Comparison of ENCODE assay signal across 33 cellular contexts in genomic region chr11:106425819-106426218, GRCh38.
"Had no signal": no experiment of that assay in that cellular context is flagged by ENCODE, and none has a peak within 500 bp of the region (broad histone marks: within the 10 kb centered on the region; RNA-seq: fewer than 3 reads in every experiment).

No MANE protein-coding gene starts in this region.

- ATAC-seq: activated CD8-positive, alpha-beta T cell treated with anti-CD3 and anti-CD28 coated beads for 36 hours; activated naive CD4-positive, alpha-beta T cell treated with anti-CD3 and anti-CD28 coated beads, Interleukin-2, amount 50 U/mL, for 72 hours; activated T-cell treated with anti-CD3 and anti-CD28 coated beads, Interleukin-2, amount 50 U/mL, for 4 hours; activated T-cell treated with anti-CD3 and anti-CD28 coated beads, Interleukin-2, amount 50 U/mL, for 72 hours; activated T-helper 17 cell treated with anti-CD3 and anti-CD28 coated beads, Interleukin-2, amount 50 U/mL, for 72 hours; body of pancreas had no signal

- DNase-seq: activated B cell treated with CpG ODN at 0.5 μM for 24 hours; activated CD4-positive, alpha-beta memory T cell treated with anti-CD3 and anti-CD28 coated beads for 36 hours; activated CD4-positive, alpha-beta T cell treated with anti-CD3 and anti-CD28 coated beads for 4 hours; activated CD4-positive, alpha-beta T cell treated with anti-CD3 and anti-CD28 coated beads, Interleukin-2, amount 10 ng/mL, durations not matched to agents 24 days and 14 days; activated CD4-positive, alpha-beta T cell treated with anti-CD3 and anti-CD28 coated beads, Interleukin-2, amount 50 U/mL, for 1 hour; activated CD4-positive, alpha-beta T cell treated with anti-CD3 and anti-CD28 coated beads, Interleukin-2, amount 50 U/mL, for 4 hours; activated CD4-positive, CD25-positive, alpha-beta regulatory T cell treated with anti-CD3 and anti-CD28 coated beads, Interleukin-2, amount 50 U/mL, for 72 hours; activated CD8-positive, alpha-beta memory T cell treated with anti-CD3 and anti-CD28 coated beads, Interleukin-2, amount 50 U/mL, for 4 hours; activated CD8-positive, alpha-beta T cell treated with anti-CD3 and anti-CD28 coated beads for 36 hours; activated effector memory CD4-positive, alpha-beta T cell treated with anti-CD3 and anti-CD28 coated beads, Interleukin-2, amount 50 U/mL, for 16 hours; activated gamma-delta T cell treated with Interleukin-2 at 50 U/mL for 16 hours; activated naive CD4-positive, alpha-beta T cell; activated naive CD4-positive, alpha-beta T cell treated with anti-CD3 and anti-CD28 coated beads for 36 hours; activated naive CD4-positive, alpha-beta T cell treated with anti-CD3 and anti-CD28 coated beads, Interleukin-2, amount 50 U/mL, for 16 hours; activated naive CD8-positive, alpha-beta T cell treated with anti-CD3 and anti-CD28 coated beads for 36 hours; activated T-cell treated with anti-CD3 and anti-CD28 coated beads for 4 hours; activated T-cell treated with anti-CD3 and anti-CD28 coated beads, Interleukin-2, amount 50 U/mL, for 1 hour; activated T-cell treated with anti-CD3 and anti-CD28 coated beads, Interleukin-2, amount 50 U/mL, for 4 hours; activated T-cell treated with anti-CD3 and anti-CD28 coated beads, Interleukin-2, amount 50 U/mL, for 72 hours; adrenal gland; amniotic stem cell; aorta; body of pancreas; brain microvascular endothelial cell; central memory CD4-positive, alpha-beta T cell; T-helper 1 cell; T-helper 2 cell; T-helper 9 cell had no signal

- H3K4me3 ChIP-seq: adrenal gland, body of pancreas, breast epithelium had no signal

- FAIRE-seq: astrocyte, TTC549 had no signal
